21 cellular contexts compared by ENCODE assay signal in the genomic region with DNA sequence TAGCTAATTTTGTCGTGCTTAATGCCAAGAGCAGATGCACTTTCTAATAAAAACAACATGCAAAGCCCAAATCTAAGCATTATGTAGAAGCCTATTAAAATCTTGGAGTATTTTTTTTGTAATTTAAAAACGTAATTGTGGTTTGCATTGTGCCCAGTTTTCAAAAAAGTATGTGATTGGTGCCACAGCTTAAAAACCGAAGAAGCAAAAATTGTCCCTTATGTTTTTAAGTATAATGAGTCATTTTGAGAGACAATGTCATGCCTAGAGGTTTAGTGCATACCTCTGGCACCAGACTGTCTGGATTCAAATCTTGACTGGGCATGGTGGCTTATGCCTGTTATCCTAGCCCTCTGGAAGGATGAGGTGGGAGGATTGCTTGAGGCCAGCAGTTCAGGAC.
A peak's percentile ranks its signal among the peaks of the same experiment; 100 is the strongest.
DNase-seq lines count a peak whose midpoint lies in the region; ATAC-seq and TF ChIP-seq lines count a peak whose summit lies in the region.
"Had no signal": no experiment of that assay in that cellular context is flagged by ENCODE, and none has a peak within 500 bp of the region (broad histone marks: within the 10 kb centered on the region; RNA-seq: fewer than 3 reads in every experiment).

No MANE protein-coding gene starts in this region.

- no peak overlapping the region for H2AFZ ChIP-seq in MM.1S (ENCODE audit: low read length)

- intact Hi-C loops in A673 (cut with micrococcal nuclease; ENCODE audit: unreplicated experiment): no loop called here
- intact Hi-C loops in mucosa of descending colon (cut with DNase I, micrococcal nuclease): no loop called here

- CTCF ChIA-PET in A673 (lab: Charles Lee): no interaction called here

- H3K4me3 ChIP-seq in A673 (ENCODE audit: low read depth, low read length, poor library complexity, severe bottlenecking) (no peak overlapping the region), adipocyte (ENCODE audit: low read length) (peak overlapping the region; percentile 67), mucosa of descending colon (no peak overlapping the region), MM.1S (ENCODE audit: low read length) (no peak overlapping the region)
- H3K4me3 ChIP-seq: cardiac muscle cell, left ventricle myocardium inferior, Peyer's patch, sigmoid colon had no signal

- TF ChIP-seq CTCF in A673 (conservative IDR thresholded peaks at IDR 0.05; ENCODE audit: low read depth, low read length) (no peak), mucosa of descending colon (IDR thresholded peaks at IDR 0.05) (no peak), MM.1S (IDR thresholded peaks at IDR 0.05; ENCODE audit: low read length) (no peak)

- no TSS peak for BruUV-seq in A673 (replicated peaks; lab: Mats Ljungman, UMichigan)

- H3K9me2 ChIP-seq in MM.1S (replicated peaks; ENCODE audit: insufficient read depth, low read length): no peaks in the 10 kb centered on the region

- no peaks in the 10 kb centered on the region for H3K79me2 ChIP-seq in MM.1S (ENCODE audit: low read length)

- no peak overlapping the region for H3K27ac ChIP-seq in A673 (ENCODE audit: low read depth, low read length, poor library complexity, severe bottlenecking)
- no peak overlapping the region for H3K27ac ChIP-seq in MM.1S (ENCODE audit: low read length)
- H3K27ac ChIP-seq: cardiac muscle cell, HL-60, left ventricle myocardium inferior, Peyer's patch, sigmoid colon had no signal

- peaks cover 14% of the 10 kb centered on the region for H3K4me1 ChIP-seq in A673 (ENCODE audit: insufficient read depth, low read length, poor library complexity, severe bottlenecking)
- peaks cover 28% of the 10 kb centered on the region for H3K4me1 ChIP-seq in adipocyte (ENCODE audit: control insufficient read depth, insufficient read depth, low read length)
- H3K4me1 ChIP-seq in mucosa of descending colon (ENCODE audit: low read depth): no peaks in the 10 kb centered on the region
- H3K4me1 ChIP-seq in MM.1S (ENCODE audit: low read length): no peaks in the 10 kb centered on the region
- H3K4me1 ChIP-seq: Peyer's patch had no signal

- ATAC-seq in mucosa of descending colon (no peak), HG03135 (IDR thresholded peaks at IDR 0.05; ENCODE audit: unreplicated experiment) (no peak), GM21528 (IDR thresholded peaks at IDR 0.05; ENCODE audit: low FRiP score, unreplicated experiment) (no peak)
- ATAC-seq: activated naive CD4-positive, alpha-beta T cell treated with anti-CD3 and anti-CD28 coated beads, Interleukin-2, amount 50 U/mL, for 72 hours; activated T-cell treated with anti-CD3 and anti-CD28 coated beads, Interleukin-2, amount 50 U/mL, for 4 hours had no signal

- DNase-seq in A673 (ENCODE audit: low spot score): peak; percentile 35
- DNase-seq in GM04503 (ENCODE audit: low read depth): peak; percentile 45
- peak; percentile 66 for DNase-seq in adipocyte (ENCODE audit: low read depth)
- DNase-seq in fibroblast of peridontal ligament (ENCODE audit: extremely low read depth): peak; percentile 51
- DNase-seq in mucosa of descending colon: no peak
- no peak for DNase-seq in MM.1S
- DNase-seq: activated CD4-positive, alpha-beta memory T cell treated with anti-CD3 and anti-CD28 coated beads, Interleukin-2, amount 10 ng/mL, durations not matched to agents 7 days and 5 days; activated T-cell treated with anti-CD3 and anti-CD28 coated beads, Interleukin-2, amount 50 U/mL, for 4 hours; effector memory CD4-positive, alpha-beta T cell; KG1; left ventricle myocardium inferior; NCI-H1105 treated with DMSO at 0.1 percent for 48 hours; occipital lobe; Peyer's patch; sigmoid colon; SW 1271 had no signal

- H3K36me3 ChIP-seq in A673 (ENCODE audit: insufficient read depth, low read length, poor library complexity, severe bottlenecking) (no peaks in the 10 kb centered on the region), adipocyte (ENCODE audit: control insufficient read depth, insufficient read depth, low read length, severe bottlenecking) (no peaks in the 10 kb centered on the region), mucosa of descending colon (ENCODE audit: low read depth) (no peaks in the 10 kb centered on the region), MM.1S (replicated peaks; ENCODE audit: insufficient read depth, low read length) (no peaks in the 10 kb centered on the region)
- H3K36me3 ChIP-seq: cardiac muscle cell, Peyer's patch had no signal

- POLR2A ChIA-PET in A673 (lab: Charles Lee; ENCODE audit: low non-redundant PET): interaction anchor here (0.6 kb wide), 1 partner anchor 173 kb away, joined by 9 read pairs; no protein-coding TSS in a partner anchor

- H3K9me3 ChIP-seq in A673 (ENCODE audit: low read depth, low read length, poor library complexity, severe bottlenecking) (no peaks in the 10 kb centered on the region), adipocyte (ENCODE audit: control insufficient read depth, low read length) (no peaks in the 10 kb centered on the region), mucosa of descending colon (no peaks in the 10 kb centered on the region), MM.1S (replicated peaks; ENCODE audit: insufficient read depth, low read length) (no peaks in the 10 kb centered on the region)
- H3K9me3 ChIP-seq: Peyer's patch had no signal

- no peaks in the 10 kb centered on the region for H4K20me1 ChIP-seq in MM.1S (ENCODE audit: insufficient read depth, low read length)

- H3K9ac ChIP-seq in adipocyte (ENCODE audit: low read length) (peak overlapping the region; percentile 37), MM.1S (ENCODE audit: low read length) (no peak overlapping the region)

- H3K4me2 ChIP-seq in MM.1S (ENCODE audit: low read depth, low read length): no peak overlapping the region

- H3K27me3 ChIP-seq in A673 (replicated peaks; ENCODE audit: insufficient read depth, low read depth, low read length, poor library complexity) (no peaks in the 10 kb centered on the region), adipocyte (replicated peaks; ENCODE audit: control insufficient read depth, insufficient read depth, low read length) (no peaks in the 10 kb centered on the region), MM.1S (replicated peaks; ENCODE audit: insufficient read depth, low read length) (no peaks in the 10 kb centered on the region)
- H3K27me3 ChIP-seq: cardiac muscle cell, Peyer's patch, sigmoid colon had no signal

- no peaks in the 10 kb centered on the region for H3F3A ChIP-seq in MM.1S (ENCODE audit: insufficient read depth, low read length)

Comparison
In these comparisons a context has a peak if more than half of its experiments do, and no peak if none do; other contexts are left out.
1. DNase-seq: peak in A673 (single experiment), GM04503 (single experiment), adipocyte (single experiment) and fibroblast of peridontal ligament (single experiment); none in mucosa of descending colon (0 of 3) and MM.1S (single experiment).